ENCODE assay signal across 11 cellular contexts in the genomic region with DNA sequence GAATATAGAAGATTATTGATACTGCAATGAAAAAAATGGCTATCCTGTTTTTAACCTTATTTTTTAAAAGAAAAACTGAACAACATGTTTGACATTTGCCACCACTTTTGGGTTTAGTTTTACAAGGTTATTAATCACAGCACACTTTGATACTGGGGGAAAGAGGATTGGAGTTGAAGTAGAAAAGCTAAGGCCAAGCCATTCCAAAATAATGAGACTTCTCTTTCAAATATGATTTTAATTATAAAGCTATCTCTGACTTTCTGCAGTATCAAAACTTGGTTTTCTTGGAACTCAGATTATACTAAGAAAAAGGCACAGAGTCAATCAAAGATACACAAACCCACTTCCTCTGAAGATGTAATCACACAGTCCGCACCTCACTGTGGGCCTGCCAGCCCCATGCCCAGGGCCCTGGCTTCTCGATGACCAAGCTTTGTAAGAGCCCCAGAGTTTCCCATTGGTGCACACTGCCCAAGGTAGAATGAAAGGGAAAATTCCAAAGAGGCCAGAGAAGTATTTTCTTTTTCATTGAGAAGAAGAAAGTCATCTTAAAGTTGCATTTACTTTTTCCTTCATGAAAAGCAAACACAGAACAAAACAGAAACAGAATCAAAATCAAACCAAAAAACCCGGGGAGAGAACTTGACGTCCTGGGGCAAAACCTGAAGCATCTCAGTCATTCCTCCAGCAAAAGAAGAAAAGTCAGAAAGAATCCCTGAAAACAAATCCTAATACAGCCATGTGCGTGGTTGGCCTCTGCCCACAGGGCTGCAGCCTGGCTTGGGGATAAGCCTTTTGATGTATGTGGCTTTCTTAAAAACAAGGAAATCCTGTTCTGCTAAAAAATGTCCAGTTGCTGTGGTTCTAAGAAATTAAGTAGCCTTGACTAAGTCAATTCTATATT.
A peak's percentile ranks its signal among the peaks of the same experiment; 100 is the strongest.
DNase-seq lines count a peak whose midpoint lies in the region; ATAC-seq and TF ChIP-seq lines count a peak whose summit lies in the region.
"Had no signal": no experiment of that assay in that cellular context is flagged by ENCODE, and none has a peak within 500 bp of the region (broad histone marks: within the 10 kb centered on the region; RNA-seq: fewer than 3 reads in every experiment).

No MANE protein-coding gene starts in this region.

- H3K9ac ChIP-seq in GM23248, result peak overlapping the region; percentile 23

- H3K4me2 ChIP-seq in GM23248 (ENCODE audit: unreplicated experiment), result peak overlapping the region; percentile 24

- H3K4me3 Mint-ChIP-seq in activated CD4-positive, alpha-beta T cell treated with anti-CD3 and anti-CD28 coated beads, Interleukin-2, amount 10 ng/mL, durations not matched to agents 7 days and 5 days, result peak overlapping the region; percentile 67

- DNase-seq in GM23248 (peak; percentile 21), spleen (no peak), Kasumi-1 (lab: John Stamatoyannopoulos, UW) (no peak), globus pallidus (ENCODE audit: low spot score) (no peak), G401 (ENCODE audit: low spot score) (no peak)
- DNase-seq in activated CD4-positive, alpha-beta T cell treated with anti-CD3 and anti-CD28 coated beads, Interleukin-2, amount 10 ng/mL, durations not matched to agents 7 days and 5 days, result peak; percentile 59
- peak in 2 of 3 donors; percentile 11 to 17 for DNase-seq in effector memory CD4-positive, alpha-beta T cell
- DNase-seq: anterior cingulate cortex, Caco-2, thyroid gland had no signal

- no peaks in the 10 kb centered on the region for H3K9me3 ChIP-seq in GM23248 (ENCODE audit: low read depth)
- no peaks in the 10 kb centered on the region for H3K9me3 ChIP-seq in effector memory CD4-positive, alpha-beta T cell (ENCODE audit: control insufficient read depth, low read length)
- peaks cover 0 to 10% (median 3%) of the 10 kb centered on the region in 8 donors for H3K9me3 ChIP-seq in spleen
- H3K9me3 ChIP-seq: thyroid gland had no signal

- peak overlapping the region; percentile 80 for H2AFZ ChIP-seq in GM23248

- TF ChIP-seq CTCF in spleen (IDR thresholded peaks at IDR 0.05 in 8 of 11, conservative IDR thresholded peaks at IDR 0.05 in 3 of 11), result no peak

- no peak for ATAC-seq in GM19328 (IDR thresholded peaks at IDR 0.05; ENCODE audit: unreplicated experiment)

- no peaks in the 10 kb centered on the region for H3K27me3 Mint-ChIP-seq in activated CD4-positive, alpha-beta T cell treated with anti-CD3 and anti-CD28 coated beads, Interleukin-2, amount 10 ng/mL, durations not matched to agents 7 days and 5 days

- H3K27ac ChIP-seq in GM23248 (peak overlapping the region; percentile 15), spleen (peak overlapping the region; percentile 28 to 74 (median 49))
- H3K27ac ChIP-seq in effector memory CD4-positive, alpha-beta T cell (ENCODE audit: insufficient read depth, low read length, poor library complexity, severe bottlenecking), result peak overlapping the region; percentile 76
- H3K27ac ChIP-seq: thyroid gland had no signal

- no peaks in the 10 kb centered on the region for H4K20me1 ChIP-seq in GM23248 (ENCODE audit: insufficient read depth)

- H3K9me3 Mint-ChIP-seq in activated CD4-positive, alpha-beta T cell treated with anti-CD3 and anti-CD28 coated beads, Interleukin-2, amount 10 ng/mL, durations not matched to agents 7 days and 5 days, result peaks cover 25% of the 10 kb centered on the region

- 12 to 21% methylated on average over 5 of the region's 5 CpGs for WGBS in GM23248 (ENCODE audit: low coverage in 1 of 2, low lambda C conversion rate in 2 of 2, missing lambda C conversion rate in 2 of 2), 2 experiments
- 30 to 51% (median 43%) methylated on average over 5 of the region's 5 CpGs for WGBS in spleen, 5 donors

- in situ Hi-C loops in GM23248 (cut with MboI), result no loop called here
- in situ Hi-C loops in G401 (cut with HindIII; ENCODE audit: low sequenced_read_pairs), result no loop called here

- no peaks in the 10 kb centered on the region for H3K27me3 ChIP-seq in GM23248 (replicated peaks; ENCODE audit: insufficient read depth)
- no peaks in the 10 kb centered on the region for H3K27me3 ChIP-seq in effector memory CD4-positive, alpha-beta T cell (replicated peaks; ENCODE audit: control insufficient read depth, insufficient read depth, low read length, poor library complexity, severe bottlenecking)
- no peaks in the 10 kb centered on the region for H3K27me3 ChIP-seq in spleen (replicated peaks in 1 of 7)
- H3K27me3 ChIP-seq: thyroid gland had no signal

- peaks cover 59% of the 10 kb centered on the region for H3K4me1 Mint-ChIP-seq in activated CD4-positive, alpha-beta T cell treated with anti-CD3 and anti-CD28 coated beads, Interleukin-2, amount 10 ng/mL, durations not matched to agents 7 days and 5 days

- peaks cover 36% of the 10 kb centered on the region for H3K36me3 Mint-ChIP-seq in activated CD4-positive, alpha-beta T cell treated with anti-CD3 and anti-CD28 coated beads, Interleukin-2, amount 10 ng/mL, durations not matched to agents 7 days and 5 days (ENCODE audit: low read depth)

- H3F3A ChIP-seq in GM23248 (ENCODE audit: insufficient read depth), result peaks cover 11% of the 10 kb centered on the region; the same call in 1 of the 2 replicates

- intact Hi-C loops in spleen (cut with DNase I; ENCODE audit: low total_unique reads), result no loop called here

- H3K4me1 ChIP-seq in GM23248 (ENCODE audit: insufficient read depth), result peaks cover 14% of the 10 kb centered on the region
- peaks cover 64% of the 10 kb centered on the region for H3K4me1 ChIP-seq in effector memory CD4-positive, alpha-beta T cell (ENCODE audit: control insufficient read depth, insufficient read depth, low read length, poor library complexity, severe bottlenecking)
- peaks cover 0 to 53% (median 9%) of the 10 kb centered on the region in 6 donors for H3K4me1 ChIP-seq in spleen
- H3K4me1 ChIP-seq: thyroid gland had no signal

- no peaks in the 10 kb centered on the region for H3K79me2 ChIP-seq in GM23248 (ENCODE audit: insufficient read depth)

- CTCF ChIA-PET in activated CD4-positive, alpha-beta T cell treated with anti-CD3 and anti-CD28 coated beads, Interleukin-2, amount 10 ng/mL, durations not matched to agents 7 days and 5 days (lab: Charles Lee), result interaction anchor here (0.9 to 1.9 kb wide), 6 partner anchors 10 to 137 kb away, joined by 3 to 7 read pairs (median 4); no protein-coding TSS in a partner anchor

- TF ChIP-seq POLR2A in spleen (IDR thresholded peaks at IDR 0.05), result no peak

- H3K4me3 ChIP-seq in GM23248 (0 out of 2 replicates have a peak overlapping the region, but pooled peaks have one; percentile 10), spleen (no peak overlapping the region)
- H3K4me3 ChIP-seq in effector memory CD4-positive, alpha-beta T cell (ENCODE audit: insufficient read depth, low read depth, low read length, poor library complexity, severe bottlenecking), result peak overlapping the region; percentile 25
- H3K4me3 ChIP-seq: thyroid gland had no signal

- H3K36me3 ChIP-seq in GM23248 (ENCODE audit: low read depth), result no peaks in the 10 kb centered on the region
- no peaks in the 10 kb centered on the region for H3K36me3 ChIP-seq in effector memory CD4-positive, alpha-beta T cell (ENCODE audit: control insufficient read depth, insufficient read depth, low read length)
- no peaks in the 10 kb centered on the region for H3K36me3 ChIP-seq in spleen
- H3K36me3 ChIP-seq: thyroid gland had no signal

- POLR2A ChIA-PET in activated CD4-positive, alpha-beta T cell treated with anti-CD3 and anti-CD28 coated beads, Interleukin-2, amount 10 ng/mL, durations not matched to agents 7 days and 5 days (lab: Charles Lee), result interaction anchor here (0.9 to 1.2 kb wide), 2 partner anchors 11 to 163 kb away, joined by 3 to 4 read pairs; no protein-coding TSS in a partner anchor

- no peaks in the 10 kb centered on the region for H3K9me2 ChIP-seq in GM23248 (ENCODE audit: insufficient read depth)

- peak overlapping the region; percentile 99 for H3K27ac Mint-ChIP-seq in activated CD4-positive, alpha-beta T cell treated with anti-CD3 and anti-CD28 coated beads, Interleukin-2, amount 10 ng/mL, durations not matched to agents 7 days and 5 days

Comparison
In these comparisons a context has a peak if more than half of its experiments do, and no peak if none do; other contexts are left out.
1. DNase-seq: peak in GM23248 (single experiment), activated CD4-positive, alpha-beta T cell treated with anti-CD3 and anti-CD28 coated beads, Interleukin-2, amount 10 ng/mL, durations not matched to agents 7 days and 5 days (single experiment) and effector memory CD4-positive, alpha-beta T cell (2 of 3); none in spleen (single experiment), Kasumi-1 (0 of 2), globus pallidus (single experiment) and G401 (single experiment).
2. H3K27ac ChIP-seq: peak in every context shown above with its lines; median percentile 76 in effector memory CD4-positive, alpha-beta T cell; 49 in spleen; 15 in GM23248.
3. H3K4me3 ChIP-seq: peak in GM23248 (single experiment) and effector memory CD4-positive, alpha-beta T cell (single experiment); none in spleen (0 of 8).